8 cellular contexts compared by ENCODE assay signal in the genomic region with DNA sequence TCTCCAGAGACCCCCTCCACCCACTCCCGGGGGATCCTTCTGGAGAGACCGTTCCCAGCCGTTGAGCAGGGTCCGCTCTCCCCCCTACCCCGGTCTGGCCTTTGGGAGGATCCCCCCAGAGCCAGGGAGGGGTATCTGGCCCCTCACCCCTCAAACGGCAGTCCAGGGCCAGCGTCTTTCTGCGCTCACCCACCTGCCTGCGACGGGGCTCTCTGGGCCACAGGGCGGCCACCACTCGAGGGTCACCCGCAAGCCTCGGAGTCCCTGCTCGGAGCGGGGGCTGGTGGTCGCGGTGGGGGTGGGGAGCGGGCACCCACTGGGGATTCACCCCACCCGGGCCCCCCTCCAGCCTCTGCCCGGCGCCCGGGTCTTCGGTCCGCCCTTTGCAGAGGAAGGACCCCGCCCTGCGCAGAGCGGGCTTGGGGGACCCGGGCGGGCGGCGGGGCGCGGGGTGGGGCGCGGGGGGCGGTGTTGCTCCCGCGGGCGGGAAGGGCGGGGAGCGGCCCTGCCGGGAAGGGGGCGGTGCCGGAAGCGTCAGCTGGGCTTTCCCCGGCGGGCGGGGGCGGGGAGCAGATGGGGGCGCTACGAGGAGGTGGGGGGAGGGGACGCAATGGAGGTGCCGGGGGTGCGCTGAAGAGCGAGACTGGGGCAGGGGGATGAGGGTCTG. TPM values are rescaled to one million over a fixed set of nuclear protein-coding genes. Genes with fewer than 3 reads are reported as not detected.
DNase-seq lines count a peak whose midpoint lies in the region; ATAC-seq and TF ChIP-seq lines count a peak whose summit lies in the region.

No MANE protein-coding gene starts in this region.

- intact Hi-C loops in tibial artery (cut with DNase I; ENCODE audit: low total_unique reads), result loop anchor here (5.0 kb wide), 1 partner anchor 37 kb away; no protein-coding TSS in a partner anchor

- no peaks in the 10 kb centered on the region for H3K27me3 ChIP-seq in osteoblast (ENCODE audit: insufficient read depth, low read length)
- no peaks in the 10 kb centered on the region for H3K27me3 ChIP-seq in tibial artery

- DNase-seq in GM12865 (ENCODE audit: low read depth) (peak; percentile 86), NOMO-1 treated with dmso at 0.1 percent for 144 hours (lab: John Stamatoyannopoulos, UW; ENCODE audit: unreplicated experiment) (peak; percentile 43), activated T-helper 1 cell treated with Interleukin-2 at 50 U/mL for 16 hours (ENCODE audit: low read depth) (peak; percentile 73), foreskin fibroblast (peak; percentile 52 to 85), osteoblast (ENCODE audit: insufficient read length, low spot score, missing footprints) (peak; percentile 95), tibial artery (peak; percentile 75 to 87), NCI-H1092 (lab: John Stamatoyannopoulos, UW) (no peak)

- H3K4me1 ChIP-seq in osteoblast (ENCODE audit: insufficient read depth, low read length) (peaks cover 3% of the 10 kb centered on the region), tibial artery (peaks cover 10 to 61% (median 48%) of the 10 kb centered on the region in 4 donors)

- H4K20me1 ChIP-seq in osteoblast (ENCODE audit: insufficient read depth, low read length), result peaks cover 2% of the 10 kb centered on the region

- H3K4me2 ChIP-seq in osteoblast (ENCODE audit: insufficient read depth, low read length), result no peak overlapping the region

- no peak for ATAC-seq in GM21367 (IDR thresholded peaks at IDR 0.05; ENCODE audit: unreplicated experiment)

- H3K4me3 ChIP-seq in GM12865 (ENCODE audit: low read depth, low read length) (peak overlapping the region; percentile 79), foreskin fibroblast (ENCODE audit: low read depth in 1 of 2, low read length in 2 of 2) (peak overlapping the region; percentile 55 to 60), osteoblast (ENCODE audit: insufficient read depth, low read length) (peak overlapping the region; percentile 22), tibial artery (peak overlapping the region; percentile 55 to 63)

- H3K27ac ChIP-seq in osteoblast (ENCODE audit: low read depth, low read length) (no peak overlapping the region), tibial artery (peak overlapping the region; percentile 83 to 90)

- no peak overlapping the region for H2AFZ ChIP-seq in osteoblast (ENCODE audit: low read length)

- no peaks in the 10 kb centered on the region for H3K36me3 ChIP-seq in osteoblast (ENCODE audit: insufficient read depth, low read length)
- no peaks in the 10 kb centered on the region for H3K36me3 ChIP-seq in tibial artery

- H3K9me3 ChIP-seq in osteoblast (ENCODE audit: low read depth, low read length) (no peaks in the 10 kb centered on the region), tibial artery (no peaks in the 10 kb centered on the region)

- TF ChIP-seq CTCF in GM12865 (IDR thresholded peaks at IDR 0.05; ENCODE audit: insufficient read depth, low read depth, low read length, missing control alignments) (no peak), foreskin fibroblast (IDR thresholded peaks at IDR 0.05; ENCODE audit: low read depth, low read length) (no peak), osteoblast (IDR thresholded peaks at IDR 0.05; ENCODE audit: extremely low read depth, low read depth, low read length) (no peak), tibial artery (IDR thresholded peaks at IDR 0.05) (no peak)

- no peaks in the 10 kb centered on the region for H3K79me2 ChIP-seq in osteoblast (ENCODE audit: insufficient read depth, low read length)

RNA-seq across cellular contexts. Expression of gene CRELD2, which starts 16.6 kb away (rescaled TPM):
- total RNA-seq in osteoblast, result 28.0 and 31.1 TPM in 2 replicates

RNA-seq across cellular contexts. Expression of gene ALG12, which starts 16.8 kb away (rescaled TPM):
- total RNA-seq in osteoblast, result 18.8 and 20.0 TPM in 2 replicates

RNA-seq across cellular contexts. Expression of gene PIM3, which starts 25.5 kb away (rescaled TPM):
- 14.4 and 19.9 TPM in 2 replicates for total RNA-seq in osteoblast

Comparison
In these comparisons a context has a peak if more than half of its experiments do, and no peak if none do; other contexts are left out.
1. H3K4me3 ChIP-seq: peak in every context shown above with its lines; median percentile 79 in GM12865; 59 in tibial artery; 58 in foreskin fibroblast; 22 in osteoblast.